In the genomic region with DNA sequence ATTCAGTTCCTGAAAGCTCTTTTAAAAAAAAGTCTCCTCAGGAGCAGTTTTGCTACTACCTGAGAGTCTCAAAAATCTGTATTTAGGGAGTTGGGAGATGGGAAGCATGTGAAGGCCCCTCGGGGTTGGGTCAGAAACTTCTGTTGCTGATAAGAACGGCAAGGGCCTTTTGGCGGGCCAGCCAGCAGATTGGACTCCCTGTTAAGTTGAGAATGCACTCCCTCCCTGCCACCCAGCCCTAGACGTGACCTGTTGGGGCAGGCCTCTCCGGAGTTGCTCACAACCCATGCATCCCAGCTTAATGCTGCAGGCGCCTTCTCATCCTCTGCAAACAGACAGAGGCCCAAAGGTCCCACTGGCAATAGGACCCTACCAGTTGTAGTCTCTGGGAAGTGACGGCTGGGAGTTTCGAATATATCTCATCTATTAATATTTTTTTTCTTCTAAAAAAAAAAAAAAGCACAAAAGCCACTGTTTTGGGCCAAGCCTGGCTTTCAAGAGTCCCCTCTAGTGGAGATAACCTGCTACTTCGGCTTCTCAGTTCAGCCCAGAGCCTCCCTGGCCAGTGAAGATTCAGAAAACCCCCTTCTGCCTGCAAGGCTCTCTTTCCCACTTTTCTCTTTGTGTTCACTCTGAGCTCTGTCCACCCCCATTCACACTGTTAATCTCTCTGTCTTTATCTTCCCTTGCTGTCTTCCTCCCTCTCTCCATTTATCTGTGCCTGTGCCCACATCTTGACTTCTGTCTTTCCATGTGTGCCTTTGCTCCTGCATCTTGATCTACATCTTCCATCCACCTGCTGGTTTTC, we compare ENCODE assay signal across 8 cellular contexts.
DNase-seq lines count a peak whose midpoint lies in the region; ATAC-seq and TF ChIP-seq lines count a peak whose summit lies in the region.

No MANE protein-coding gene starts in this region.

- in situ Hi-C loops in astrocyte of the spinal cord (cut with HindIII; ENCODE audit: low sequenced_read_pairs) = no loop called here

- H3K4me1 ChIP-seq in subcutaneous abdominal adipose tissue (ENCODE audit: control insufficient read depth in 5 of 5, insufficient read depth in 5 of 5, low read length in 5 of 5) = peaks cover 12 to 85% (median 48%) of the 10 kb centered on the region in 5 donors

- H3K36me3 ChIP-seq in subcutaneous abdominal adipose tissue (ENCODE audit: control insufficient read depth in 5 of 5, insufficient read depth in 5 of 5, low read length in 5 of 5) = peaks cover 0 to 6% (median 0%) of the 10 kb centered on the region in 5 donors

- H3K9me3 ChIP-seq in subcutaneous abdominal adipose tissue (ENCODE audit: control insufficient read depth in 5 of 5, low read length in 5 of 5) = no peaks in the 10 kb centered on the region

- ATAC-seq in GM18511 (IDR thresholded peaks at IDR 0.05; ENCODE audit: unreplicated experiment) = peak; percentile 39

- DNase-seq in AG09319 (ENCODE audit: extremely low read depth, low read depth) (no peak), NCI-H1694 treated with DMSO at 0.1 percent for 48 hours (lab: John Stamatoyannopoulos, UW) (peak; percentile 59), astrocyte of the spinal cord (ENCODE audit: low read depth, low spot score) (peak; percentile 67), iris pigment epithelial cell (ENCODE audit: low read depth) (peak; percentile 70), T1000 (lab: John Stamatoyannopoulos, UW) (no peak), GOT3 (lab: John Stamatoyannopoulos, UW) (no peak)

- TF ChIP-seq CTCF in AG09319 (IDR thresholded peaks at IDR 0.05; ENCODE audit: low read depth, low read length) (peak; percentile 87), astrocyte of the spinal cord (IDR thresholded peaks at IDR 0.05; ENCODE audit: low read depth, low read length) (peak; percentile 89)

- peak overlapping the region in 2 of 5 donors; percentile 15 to 44 for H3K9ac ChIP-seq in subcutaneous abdominal adipose tissue (ENCODE audit: low read length in 5 of 5)

- no peaks in the 10 kb centered on the region for H3K27me3 ChIP-seq in subcutaneous abdominal adipose tissue (ENCODE audit: control insufficient read depth in 5 of 5, insufficient read depth in 4 of 5, low read length in 5 of 5)

- no peak overlapping the region for H3K4me3 ChIP-seq in astrocyte of the spinal cord (ENCODE audit: low read depth, low read length)
- peak overlapping the region in 3 of 5 donors; percentile 5 to 18 (median 17) for H3K4me3 ChIP-seq in subcutaneous abdominal adipose tissue (ENCODE audit: low read depth in 1 of 5, low read length in 5 of 5)

- no peak overlapping the region for H3K27ac ChIP-seq in subcutaneous abdominal adipose tissue (ENCODE audit: low read depth, low read length)

Comparison
In these comparisons a context has a peak if more than half of its experiments do, and no peak if none do; other contexts are left out.
1. DNase-seq: peak in NCI-H1694 treated with DMSO at 0.1 percent for 48 hours (single experiment), astrocyte of the spinal cord (single experiment) and iris pigment epithelial cell (single experiment); none in AG09319 (single experiment), T1000 (single experiment) and GOT3 (single experiment).